ENCODE assay signal across 1 cellular context in the genomic region with DNA sequence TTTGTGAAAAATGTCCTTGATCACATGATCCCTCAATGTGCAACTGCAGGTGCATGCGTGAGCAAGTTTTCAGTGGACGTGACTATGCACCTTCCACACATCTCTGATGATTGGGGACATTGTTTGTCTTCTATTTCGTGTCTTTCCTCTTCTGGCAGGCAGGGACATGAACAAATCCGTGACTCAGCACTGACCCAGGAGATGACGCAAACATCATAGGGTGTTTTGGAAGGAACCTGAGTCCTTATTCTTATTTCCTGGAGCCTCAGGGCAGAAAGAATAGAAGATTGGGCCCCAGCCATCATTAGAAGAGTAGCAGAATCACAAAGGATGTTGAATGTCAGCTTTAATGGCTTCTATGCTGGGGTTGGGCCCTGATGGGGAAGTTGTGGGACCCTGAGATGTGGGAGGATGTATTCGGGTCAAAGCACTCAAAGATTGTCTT.
TF ChIP-seq lines count a peak whose summit lies in the region.

No MANE protein-coding gene starts in this region.

TF ChIP-seq in IMR-90, 13 proteins besides CTCF, POLR2A, EP300 and RAD21:
- TF ChIP-seq USF2 (IDR thresholded peaks at IDR 0.05; ENCODE audit: low read depth, low read length) (no peak), CEBPB (IDR thresholded peaks at IDR 0.05; ENCODE audit: low read depth, low read length) (0 out of 2 replicates have a peak, but pooled peaks have one; percentile 26)
- TF ChIP-seq, protein P1, sequence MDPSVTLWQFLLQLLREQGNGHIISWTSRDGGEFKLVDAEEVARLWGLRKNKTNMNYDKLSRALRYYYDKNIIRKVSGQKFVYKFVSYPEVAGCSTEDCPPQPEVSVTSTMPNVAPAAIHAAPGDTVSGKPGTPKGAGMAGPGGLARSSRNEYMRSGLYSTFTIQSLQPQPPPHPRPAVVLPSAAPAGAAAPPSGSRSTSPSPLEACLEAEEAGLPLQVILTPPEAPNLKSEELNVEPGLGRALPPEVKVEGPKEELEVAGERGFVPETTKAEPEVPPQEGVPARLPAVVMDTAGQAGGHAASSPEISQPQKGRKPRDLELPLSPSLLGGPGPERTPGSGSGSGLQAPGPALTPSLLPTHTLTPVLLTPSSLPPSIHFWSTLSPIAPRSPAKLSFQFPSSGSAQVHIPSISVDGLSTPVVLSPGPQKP (IDR thresholded peaks at IDR 0.05; ENCODE audit: borderline replicate concordance, low read depth, low read length), result no peak
